2 cellular contexts compared by ENCODE assay signal in the genomic region with DNA sequence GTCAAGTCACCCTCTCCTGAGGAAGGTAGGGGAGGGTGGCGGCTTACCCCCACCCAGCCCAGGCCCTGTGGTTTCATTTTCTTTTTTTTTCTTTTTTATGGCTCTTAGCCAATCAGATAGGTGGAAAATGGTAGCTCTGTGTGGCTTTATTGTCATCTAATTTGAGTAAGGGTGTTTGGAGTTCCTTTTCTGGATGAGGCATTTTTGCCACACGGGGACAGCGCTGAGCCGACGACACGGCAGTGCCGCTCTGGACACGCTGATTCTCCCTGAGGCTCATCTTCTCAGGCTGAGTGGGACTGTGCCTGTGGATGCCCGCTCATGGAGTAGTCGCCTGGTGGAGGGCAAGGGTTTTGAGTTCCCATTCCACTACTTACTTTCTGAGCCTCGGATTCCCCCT.
TF ChIP-seq lines count a peak whose summit lies in the region.

No MANE protein-coding gene starts in this region.

TF ChIP-seq in HCT116, 20 proteins besides CTCF, POLR2A, EP300 and RAD21 (continued from another document):
- TF ChIP-seq TCF7L2 (IDR thresholded peaks at IDR 0.05; ENCODE audit: borderline replicate concordance, extremely low read depth, insufficient read depth, insufficient read length): no peak
- TF ChIP-seq SRF (IDR thresholded peaks at IDR 0.05; ENCODE audit: low read depth): no peak
- no peak for TF ChIP-seq POLR2AphosphoS5 (IDR thresholded peaks at IDR 0.05; ENCODE audit: low read depth, low read length)
- TF ChIP-seq ZBTB33 (IDR thresholded peaks at IDR 0.05; ENCODE audit: extremely low read depth, insufficient replicate concordance, low read length): no peak
- no peak for TF ChIP-seq EZH2 (IDR thresholded peaks at IDR 0.05)
- TF ChIP-seq CBX3 (IDR thresholded peaks at IDR 0.05; ENCODE audit: low read depth): no peak
- TF ChIP-seq, protein P1, sequence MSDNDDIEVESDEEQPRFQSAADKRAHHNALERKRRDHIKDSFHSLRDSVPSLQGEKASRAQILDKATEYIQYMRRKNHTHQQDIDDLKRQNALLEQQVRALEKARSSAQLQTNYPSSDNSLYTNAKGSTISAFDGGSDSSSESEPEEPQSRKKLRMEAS (IDR thresholded peaks at IDR 0.05): no peak
- no peak for TF ChIP-seq YY1 (IDR thresholded peaks at IDR 0.05; ENCODE audit: extremely low read depth, insufficient replicate concordance, low read depth, low read length)
- no peak for TF ChIP-seq EZH2phosphoT487 (IDR thresholded peaks at IDR 0.05; ENCODE audit: borderline replicate concordance)
- TF ChIP-seq ATF3 (IDR thresholded peaks at IDR 0.05): no peak
- TF ChIP-seq SIN3A (IDR thresholded peaks at IDR 0.05; ENCODE audit: low read depth): no peak

TF ChIP-seq in WTC11, 78 proteins besides CTCF, POLR2A, EP300 and RAD21 (continued from another document):
- TF ChIP-seq, protein P2, sequence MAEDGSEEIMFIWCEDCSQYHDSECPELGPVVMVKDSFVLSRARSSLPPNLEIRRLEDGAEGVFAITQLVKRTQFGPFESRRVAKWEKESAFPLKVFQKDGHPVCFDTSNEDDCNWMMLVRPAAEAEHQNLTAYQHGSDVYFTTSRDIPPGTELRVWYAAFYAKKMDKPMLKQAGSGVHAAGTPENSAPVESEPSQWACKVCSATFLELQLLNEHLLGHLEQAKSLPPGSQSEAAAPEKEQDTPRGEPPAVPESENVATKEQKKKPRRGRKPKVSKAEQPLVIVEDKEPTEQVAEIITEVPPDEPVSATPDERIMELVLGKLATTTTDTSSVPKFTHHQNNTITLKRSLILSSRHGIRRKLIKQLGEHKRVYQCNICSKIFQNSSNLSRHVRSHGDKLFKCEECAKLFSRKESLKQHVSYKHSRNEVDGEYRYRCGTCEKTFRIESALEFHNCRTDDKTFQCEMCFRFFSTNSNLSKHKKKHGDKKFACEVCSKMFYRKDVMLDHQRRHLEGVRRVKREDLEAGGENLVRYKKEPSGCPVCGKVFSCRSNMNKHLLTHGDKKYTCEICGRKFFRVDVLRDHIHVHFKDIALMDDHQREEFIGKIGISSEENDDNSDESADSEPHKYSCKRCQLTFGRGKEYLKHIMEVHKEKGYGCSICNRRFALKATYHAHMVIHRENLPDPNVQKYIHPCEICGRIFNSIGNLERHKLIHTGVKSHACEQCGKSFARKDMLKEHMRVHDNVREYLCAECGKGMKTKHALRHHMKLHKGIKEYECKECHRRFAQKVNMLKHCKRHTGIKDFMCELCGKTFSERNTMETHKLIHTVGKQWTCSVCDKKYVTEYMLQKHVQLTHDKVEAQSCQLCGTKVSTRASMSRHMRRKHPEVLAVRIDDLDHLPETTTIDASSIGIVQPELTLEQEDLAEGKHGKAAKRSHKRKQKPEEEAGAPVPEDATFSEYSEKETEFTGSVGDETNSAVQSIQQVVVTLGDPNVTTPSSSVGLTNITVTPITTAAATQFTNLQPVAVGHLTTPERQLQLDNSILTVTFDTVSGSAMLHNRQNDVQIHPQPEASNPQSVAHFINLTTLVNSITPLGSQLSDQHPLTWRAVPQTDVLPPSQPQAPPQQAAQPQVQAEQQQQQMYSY (CRISPR knock-in tag; IDR thresholded peaks at IDR 0.05): no peak
- no peak for TF ChIP-seq ZNF317 (CRISPR knock-in tag; IDR thresholded peaks at IDR 0.05; ENCODE audit: borderline replicate concordance, low read depth)
TF ChIP-seq in WTC11: peak in this region for 0.
